In the genomic region with DNA sequence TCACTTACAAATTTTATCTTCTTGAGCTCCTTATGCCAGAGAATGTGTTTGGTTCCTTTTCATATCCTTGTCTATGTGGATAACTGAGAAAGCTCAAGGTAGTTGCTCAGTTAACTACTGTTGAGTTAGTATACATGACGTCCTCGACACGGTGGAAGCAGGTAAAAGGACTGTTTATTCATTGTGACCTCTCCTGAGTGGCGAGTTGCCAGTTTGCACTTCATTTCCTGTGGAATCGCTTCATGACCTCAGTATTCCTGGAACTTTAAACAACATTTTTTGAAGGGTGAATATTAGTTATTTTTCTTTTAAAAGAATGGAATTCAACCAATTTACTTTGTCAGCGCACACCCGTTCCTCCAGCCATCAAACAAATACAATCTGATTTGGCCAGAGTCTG, we compare ENCODE assay signal across 16 cellular contexts.
"Had no signal": no experiment of that assay in that cellular context is flagged by ENCODE, and none has a peak within 500 bp of the region (broad histone marks: within the 10 kb centered on the region; RNA-seq: fewer than 3 reads in every experiment).

No MANE protein-coding gene starts in this region.

- H3K9ac ChIP-seq: neural progenitor cell had no signal

- DNase-seq: activated CD4-positive, alpha-beta T cell treated with anti-CD3 and anti-CD28 coated beads, Interleukin-2, amount 10 ng/mL, durations not matched to agents 24 days and 14 days; activated CD8-positive, alpha-beta T cell treated with anti-CD3 and anti-CD28 coated beads for 36 hours; activated naive CD4-positive, alpha-beta T cell treated with Interleukin-2 at 50 U/mL for 16 hours; activated naive CD8-positive, alpha-beta T cell treated with anti-CD3 and anti-CD28 coated beads, Interleukin-2, amount 10 ng/mL, durations not matched to agents 7 days and 5 days; activated T-cell treated with anti-CD3 and anti-CD28 coated beads, Interleukin-2, amount 50 U/mL, for 24 hours; foreskin keratinocyte; hippocampal formation; islet precursor cell; naive thymus-derived CD4-positive, alpha-beta T cell; stimulated activated CD4-positive, alpha-beta T cell treated with anti-CD3 and anti-CD28 coated beads, Interleukin-2, amount 100 ng/mL, for 24 hours; stimulated activated naive CD4-positive, alpha-beta T cell treated with Interleukin-2 at 50 U/mL for 16 hours; substantia nigra; T1000; tibial artery had no signal

- ATAC-seq: activated CD8-positive, alpha-beta T cell treated with anti-CD3 and anti-CD28 coated beads for 36 hours; foreskin keratinocyte; naive thymus-derived CD4-positive, alpha-beta T cell had no signal

- H3K9me3 ChIP-seq: breast epithelium, tibial artery had no signal

- H2AFZ ChIP-seq: neural progenitor cell had no signal

- H3K4me1 ChIP-seq: breast epithelium, neural progenitor cell, tibial artery had no signal

- H3K27ac ChIP-seq: breast epithelium, foreskin keratinocyte, neural progenitor cell, tibial artery had no signal

- H3K36me3 ChIP-seq: breast epithelium, neural progenitor cell, tibial artery had no signal

- H3K4me2 ChIP-seq: neural progenitor cell had no signal

- H3K4me3 ChIP-seq: breast epithelium, neural progenitor cell, tibial artery had no signal

- H3K27me3 ChIP-seq: breast epithelium, foreskin keratinocyte, neural progenitor cell, tibial artery had no signal
